ENCODE assay signal across 11 cellular contexts in genomic region chr11:121372671-121373429, GRCh38.
DNase-seq lines count a peak whose midpoint lies in the region; ATAC-seq, FAIRE-seq and TF ChIP-seq lines count a peak whose summit lies in the region.
"Had no signal": no experiment of that assay in that cellular context is flagged by ENCODE, and none has a peak within 500 bp of the region (broad histone marks: within the 10 kb centered on the region; RNA-seq: fewer than 3 reads in every experiment).

No MANE protein-coding gene starts in this region.

- H2AFZ ChIP-seq in GM23248 (no peak overlapping the region), PC-3 (ENCODE audit: low read length) (no peak overlapping the region)

- H3K9ac ChIP-seq in GM23248, result no peak overlapping the region
- H3K9ac ChIP-seq in PC-3 (ENCODE audit: low read length), result no peak overlapping the region

- peak; percentile 90 for ATAC-seq in GM19395 (IDR thresholded peaks at IDR 0.05; ENCODE audit: unreplicated experiment)
- peak; percentile 86 for ATAC-seq in HG03103 (IDR thresholded peaks at IDR 0.05; ENCODE audit: low read depth, unreplicated experiment)
- ATAC-seq in activated naive CD8-positive, alpha-beta T cell treated with anti-CD3 and anti-CD28 coated beads, Interleukin-2, amount 10 ng/mL, durations not matched to agents 7 days and 5 days (ENCODE audit: low read depth), result peak; percentile 75
- ATAC-seq in PC-3, result no peak

- H4K20me1 ChIP-seq in GM23248 (ENCODE audit: insufficient read depth) (no peaks in the 10 kb centered on the region), PC-3 (ENCODE audit: low read length) (no peaks in the 10 kb centered on the region)

- TF ChIP-seq CTCF in PC-3 (conservative IDR thresholded peaks at IDR 0.05; ENCODE audit: low read depth, low read length), result no peak

- H3K9me3 Mint-ChIP-seq in activated naive CD8-positive, alpha-beta T cell treated with anti-CD3 and anti-CD28 coated beads, Interleukin-2, amount 10 ng/mL, durations not matched to agents 7 days and 5 days, result peaks cover 6% of the 10 kb centered on the region
- H3K9me3 Mint-ChIP-seq: nephron had no signal

- H3K79me2 ChIP-seq in GM23248 (ENCODE audit: insufficient read depth) (no peaks in the 10 kb centered on the region), PC-3 (ENCODE audit: low read length) (no peaks in the 10 kb centered on the region)

- POLR2A ChIA-PET in activated naive CD8-positive, alpha-beta T cell treated with anti-CD3 and anti-CD28 coated beads, Interleukin-2, amount 10 ng/mL, durations not matched to agents 7 days and 5 days (lab: Charles Lee), result interaction anchor here (0.6 to 1.4 kb wide), 3 partner anchors 36 to 78 kb away, joined by 3 to 6 read pairs (median 4); no protein-coding TSS in a partner anchor
- POLR2A ChIA-PET in PC-3 (lab: Charles Lee; ENCODE audit: unreplicated experiment), result no interaction called here

- no peak overlapping the region for H3K4me2 ChIP-seq in GM23248 (ENCODE audit: unreplicated experiment)
- H3K4me2 ChIP-seq in PC-3 (ENCODE audit: low read length), result no peak overlapping the region

- no peaks in the 10 kb centered on the region for H3K27me3 Mint-ChIP-seq in activated naive CD8-positive, alpha-beta T cell treated with anti-CD3 and anti-CD28 coated beads, Interleukin-2, amount 10 ng/mL, durations not matched to agents 7 days and 5 days

- H3K36me3 Mint-ChIP-seq in activated naive CD8-positive, alpha-beta T cell treated with anti-CD3 and anti-CD28 coated beads, Interleukin-2, amount 10 ng/mL, durations not matched to agents 7 days and 5 days, result peaks cover 3% of the 10 kb centered on the region

- intact Hi-C loops in PC-3 (cut with micrococcal nuclease), result no loop called here

- 74 to 83% methylated on average over 7 of the region's 7 CpGs for WGBS in GM23248 (ENCODE audit: low coverage in 1 of 2, low lambda C conversion rate in 2 of 2, missing lambda C conversion rate in 2 of 2), 2 experiments

- in situ Hi-C loops in GM23248 (cut with MboI), result no loop called here

- FAIRE-seq in GM12891 (lab: Jason Lieb, UNC) (peak; percentile 99), frontal cortex (lab: Jason Lieb, UNC) (no peak)
- FAIRE-seq: colon had no signal

- no TSS peak for BruUV-seq in PC-3 (replicated peaks; lab: Mats Ljungman, UMichigan)

- H3K36me3 ChIP-seq in GM23248 (ENCODE audit: low read depth), result no peaks in the 10 kb centered on the region
- H3K36me3 ChIP-seq in PC-3 (ENCODE audit: low read depth, low read length), result no peaks in the 10 kb centered on the region

- H3K9me3 ChIP-seq in GM23248 (ENCODE audit: low read depth), result no peaks in the 10 kb centered on the region
- H3K9me3 ChIP-seq in PC-3 (ENCODE audit: low read length), result no peaks in the 10 kb centered on the region

- H3K27me3 ChIP-seq in GM23248 (replicated peaks; ENCODE audit: insufficient read depth) (peaks cover 39% of the 10 kb centered on the region), PC-3 (ENCODE audit: low read length) (no peaks in the 10 kb centered on the region)

- no peak overlapping the region for H3K27ac ChIP-seq in GM23248
- no peak overlapping the region for H3K27ac ChIP-seq in PC-3 (ENCODE audit: low read length)
- H3K27ac ChIP-seq: SK-N-MC had no signal

- H3F3A ChIP-seq in GM23248 (ENCODE audit: insufficient read depth) (no peaks in the 10 kb centered on the region), PC-3 (ENCODE audit: low read length, unreplicated experiment) (no peaks in the 10 kb centered on the region)

- peak; percentile 69 for TF ChIP-seq POLR2A in GM12891 (IDR thresholded peaks at IDR 0.05; ENCODE audit: low read depth, low read length)

- CTCF ChIA-PET in PC-3 (lab: Charles Lee), result no interaction called here

- H3K9me2 ChIP-seq in GM23248 (ENCODE audit: insufficient read depth), result no peaks in the 10 kb centered on the region
- H3K9me2 ChIP-seq in PC-3 (replicated peaks; ENCODE audit: low read length), result no peaks in the 10 kb centered on the region

- DNase-seq in GM12891 (ENCODE audit: insufficient read length, low spot score) (no peak), GM23248 (no peak), frontal cortex (ENCODE audit: low spot score in 2 of 2) (no peak), CD1c-positive myeloid dendritic cell (ENCODE audit: extremely low spot score) (no peak), PC-3 (no peak)
- no peak for DNase-seq in activated naive CD8-positive, alpha-beta T cell treated with anti-CD3 and anti-CD28 coated beads, Interleukin-2, amount 10 ng/mL, durations not matched to agents 7 days and 5 days

- H3K4me1 ChIP-seq in GM23248 (ENCODE audit: insufficient read depth) (no peaks in the 10 kb centered on the region), PC-3 (ENCODE audit: insufficient read depth, low read length) (no peaks in the 10 kb centered on the region)

- H3K4me3 ChIP-seq in GM23248, result no peak overlapping the region
- H3K4me3 ChIP-seq in PC-3 (ENCODE audit: low read length), result no peak overlapping the region
- H3K4me3 ChIP-seq: SK-N-MC had no signal

- peak overlapping the region; percentile 62 for H3K4me3 Mint-ChIP-seq in activated naive CD8-positive, alpha-beta T cell treated with anti-CD3 and anti-CD28 coated beads, Interleukin-2, amount 10 ng/mL, durations not matched to agents 7 days and 5 days
- H3K4me3 Mint-ChIP-seq: nephron had no signal

- H3K4me1 Mint-ChIP-seq in activated naive CD8-positive, alpha-beta T cell treated with anti-CD3 and anti-CD28 coated beads, Interleukin-2, amount 10 ng/mL, durations not matched to agents 7 days and 5 days, result peaks cover 32% of the 10 kb centered on the region

- H3K27ac Mint-ChIP-seq in activated naive CD8-positive, alpha-beta T cell treated with anti-CD3 and anti-CD28 coated beads, Interleukin-2, amount 10 ng/mL, durations not matched to agents 7 days and 5 days, result peak overlapping the region; percentile 82
- H3K27ac Mint-ChIP-seq: nephron had no signal

TF ChIP-seq in GM12891, 5 proteins besides CTCF, POLR2A, EP300 and RAD21:
- 0 out of 2 replicates have a peak, but pooled peaks have one; percentile 8 for TF ChIP-seq POU2F2 (IDR thresholded peaks at IDR 0.05; ENCODE audit: low read depth, low read length)
- peak; percentile 20; the same call in 1 of the 2 replicates for TF ChIP-seq SPI1 (IDR thresholded peaks at IDR 0.05; ENCODE audit: low read depth, low read length)
- TF ChIP-seq POLR2AphosphoS5 (IDR thresholded peaks at IDR 0.05; ENCODE audit: low read depth, low read length), result peak; percentile 63
- TF ChIP-seq TAF1 (IDR thresholded peaks at IDR 0.05; ENCODE audit: low read depth, low read length), result no peak
